Comparison of ENCODE assay signal across 8 cellular contexts in the genomic region with DNA sequence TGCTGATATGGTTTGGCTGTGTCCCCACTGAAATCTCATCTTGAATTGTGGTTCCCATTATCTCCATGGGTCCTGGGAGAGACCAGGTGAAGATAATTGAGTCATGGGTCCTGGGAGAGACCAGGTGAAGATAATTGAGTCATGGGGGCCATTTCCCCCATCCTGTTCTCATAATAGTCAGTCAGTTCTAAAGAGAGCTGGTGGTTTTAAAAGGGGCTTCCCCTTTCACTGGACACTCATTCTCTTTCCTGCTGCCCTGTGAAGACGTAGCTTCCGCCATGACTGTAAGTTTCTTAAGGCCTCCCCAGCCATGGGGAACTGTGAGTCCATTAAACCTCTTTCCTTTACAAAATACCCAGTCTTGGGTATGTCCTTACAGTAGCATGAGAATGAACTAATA.
"Had no signal": no experiment of that assay in that cellular context is flagged by ENCODE, and none has a peak within 500 bp of the region (broad histone marks: within the 10 kb centered on the region; RNA-seq: fewer than 3 reads in every experiment).

No MANE protein-coding gene starts in this region.

- FAIRE-seq: H1, HTR-8/SVneo, K562 had no signal

- H3K4me2 ChIP-seq: GM23338 had no signal

- H2AFZ ChIP-seq: GM23338 had no signal

- H3K4me3 ChIP-seq: GM23338, K562 had no signal

- H3K9me3 Mint-ChIP-seq: GM23338, H9 had no signal

- H3K27ac Mint-ChIP-seq: GM23338, H9 had no signal

- DNase-seq: H9, HCEC 1CT, IMR-90, KG1 had no signal

- ATAC-seq: GM23338, K562 had no signal

- H3K4me3 Mint-ChIP-seq: GM23338, H9 had no signal
